17 cellular contexts compared by ENCODE assay signal in genomic region chr20:32580194-32580593, GRCh38. TPM values are rescaled to one million over a fixed set of nuclear protein-coding genes. Genes with fewer than 3 reads are reported as not detected.
DNase-seq lines count a peak whose midpoint lies in the region; ATAC-seq and TF ChIP-seq lines count a peak whose summit lies in the region.
"Had no signal": no experiment of that assay in that cellular context is flagged by ENCODE, and none has a peak within 500 bp of the region (broad histone marks: within the 10 kb centered on the region; RNA-seq: fewer than 3 reads in every experiment).

No MANE protein-coding gene starts in this region.

- H4K91ac ChIP-seq in neuronal stem cell (ENCODE audit: low read depth, low read length, poor library complexity) = no peak overlapping the region

- no peaks in the 10 kb centered on the region for H3K9me3 Mint-ChIP-seq in activated naive CD8-positive, alpha-beta T cell (ENCODE audit: low read depth)
- H3K9me3 Mint-ChIP-seq in activated naive CD8-positive, alpha-beta T cell treated with anti-CD3 and anti-CD28 coated beads, Interleukin-2, amount 50 U/mL, for 24 hours = no peaks in the 10 kb centered on the region
- H3K9me3 Mint-ChIP-seq in IgD-negative memory B cell (no peaks in the 10 kb centered on the region), endodermal cell (no peaks in the 10 kb centered on the region)
- H3K9me3 Mint-ChIP-seq: HFFc6 had no signal

- no peak overlapping the region for H3K14ac ChIP-seq in neuronal stem cell (ENCODE audit: low read length)

- no peak overlapping the region for H3K4ac ChIP-seq in neuronal stem cell (ENCODE audit: low read length)

- no peak overlapping the region for H2BK12ac ChIP-seq in neuronal stem cell (ENCODE audit: low read length)

- H2AFZ ChIP-seq in neuronal stem cell (ENCODE audit: low read length) = no peak overlapping the region

- intact Hi-C loops in tibial artery (cut with DNase I; ENCODE audit: low total_unique reads) = no loop called here

- H3K36me3 ChIP-seq in endodermal cell (ENCODE audit: control insufficient read depth, insufficient read depth, low read length) (no peaks in the 10 kb centered on the region), neuronal stem cell (replicated peaks in 1 of 2; ENCODE audit: control insufficient read depth in 2 of 2, insufficient read depth in 2 of 2, low read length in 2 of 2) (no peaks in the 10 kb centered on the region), tibial artery (no peaks in the 10 kb centered on the region)
- H3K36me3 ChIP-seq: SJSA1 had no signal

- no peak overlapping the region for H2BK15ac ChIP-seq in neuronal stem cell (ENCODE audit: low read length)

- no peak overlapping the region for H3K4me3 Mint-ChIP-seq in activated naive CD8-positive, alpha-beta T cell
- no peak overlapping the region for H3K4me3 Mint-ChIP-seq in activated naive CD8-positive, alpha-beta T cell treated with anti-CD3 and anti-CD28 coated beads, Interleukin-2, amount 50 U/mL, for 24 hours
- peak overlapping the region in 1 of 4 donors; percentile 89 for H3K4me3 Mint-ChIP-seq in IgD-negative memory B cell
- H3K4me3 Mint-ChIP-seq in endodermal cell = no peak overlapping the region
- H3K4me3 Mint-ChIP-seq: HFFc6 had no signal

- H3K23ac ChIP-seq in neuronal stem cell (ENCODE audit: low read depth, low read length, poor library complexity) = no peak overlapping the region

- no peaks in the 10 kb centered on the region for H3K4me1 ChIP-seq in endodermal cell (ENCODE audit: control insufficient read depth, insufficient read depth, low read length)
- H3K4me1 ChIP-seq in neuronal stem cell (ENCODE audit: control insufficient read depth in 2 of 2, insufficient read depth in 1 of 2, low read depth in 1 of 2, low read length in 2 of 2) = peaks cover 21 to 29% of the 10 kb centered on the region in 2 donors
- peaks cover 0 to 23% (median 21%) of the 10 kb centered on the region in 4 donors for H3K4me1 ChIP-seq in tibial artery

- H3K36me3 Mint-ChIP-seq in activated naive CD8-positive, alpha-beta T cell = no peaks in the 10 kb centered on the region
- H3K36me3 Mint-ChIP-seq in activated naive CD8-positive, alpha-beta T cell treated with anti-CD3 and anti-CD28 coated beads, Interleukin-2, amount 50 U/mL, for 24 hours (ENCODE audit: low read depth) = no peaks in the 10 kb centered on the region
- no peaks in the 10 kb centered on the region for H3K36me3 Mint-ChIP-seq in IgD-negative memory B cell
- no peaks in the 10 kb centered on the region for H3K36me3 Mint-ChIP-seq in endodermal cell (ENCODE audit: low read depth)

- H3K4me3 ChIP-seq in endodermal cell (ENCODE audit: low read length) (no peak overlapping the region), neuronal stem cell (ENCODE audit: low read length in 2 of 2) (no peak overlapping the region), tibial artery (no peak overlapping the region)
- H3K4me3 ChIP-seq: A549, SJSA1 had no signal

- 93 to 94% methylated on average over 10 of the region's 10 CpGs for WGBS in endodermal cell (ENCODE audit: insufficient coverage in 1 of 2, insufficient read length in 1 of 2), 2 experiments
- WGBS in neuronal stem cell (ENCODE audit: extremely low coverage in 2 of 2, insufficient read length in 2 of 2, insufficient replicate concordance in 1 of 2), 2 donors = no CpG with 5 or more reads among the region's 10 CpGs

- H3K9me3 ChIP-seq in endodermal cell (ENCODE audit: control insufficient read depth, low read length) (no peaks in the 10 kb centered on the region), neuronal stem cell (replicated peaks in 1 of 2; ENCODE audit: control insufficient read depth in 2 of 2, insufficient read depth in 1 of 2, low read depth in 1 of 2, low read length in 2 of 2) (no peaks in the 10 kb centered on the region), tibial artery (no peaks in the 10 kb centered on the region)
- H3K9me3 ChIP-seq: A549, SJSA1 had no signal

- H4K8ac ChIP-seq in neuronal stem cell (ENCODE audit: low read depth, low read length) = no peak overlapping the region

- no peak overlapping the region for H3K18ac ChIP-seq in neuronal stem cell (ENCODE audit: low read length)

- ATAC-seq in activated naive CD8-positive, alpha-beta T cell treated with anti-CD3 and anti-CD28 coated beads, Interleukin-2, amount 50 U/mL, for 24 hours = no peak
- ATAC-seq in GM21825 (IDR thresholded peaks at IDR 0.05; ENCODE audit: unreplicated experiment) = no peak
- ATAC-seq: A549 had no signal

- peaks cover 47% of the 10 kb centered on the region for H3K4me1 Mint-ChIP-seq in activated naive CD8-positive, alpha-beta T cell (ENCODE audit: low read depth)
- peaks cover 38% of the 10 kb centered on the region for H3K4me1 Mint-ChIP-seq in activated naive CD8-positive, alpha-beta T cell treated with anti-CD3 and anti-CD28 coated beads, Interleukin-2, amount 50 U/mL, for 24 hours
- H3K4me1 Mint-ChIP-seq in IgD-negative memory B cell (peaks cover 5 to 26% (median 22%) of the 10 kb centered on the region in 3 donors), endodermal cell (peaks cover 9% of the 10 kb centered on the region)

- peak; percentile 25 for TF ChIP-seq CTCF in endodermal cell (conservative IDR thresholded peaks at IDR 0.05)
- TF ChIP-seq CTCF in tibial artery (IDR thresholded peaks at IDR 0.05) = no peak

- peak overlapping the region; percentile 38 for H2AK5ac ChIP-seq in neuronal stem cell (ENCODE audit: low read depth, low read length)

- H2BK5ac ChIP-seq in neuronal stem cell (ENCODE audit: low read length) = no peak overlapping the region

- no peak overlapping the region for H3K4me2 ChIP-seq in neuronal stem cell (ENCODE audit: insufficient read depth, low read length, poor library complexity, severe bottlenecking)
- H3K4me2 ChIP-seq: A549 had no signal

- no peaks in the 10 kb centered on the region for H3K79me1 ChIP-seq in neuronal stem cell (ENCODE audit: low read depth, low read length)

- peak overlapping the region; percentile 72 for H3K27ac Mint-ChIP-seq in activated naive CD8-positive, alpha-beta T cell
- no peak overlapping the region for H3K27ac Mint-ChIP-seq in activated naive CD8-positive, alpha-beta T cell treated with anti-CD3 and anti-CD28 coated beads, Interleukin-2, amount 50 U/mL, for 24 hours
- H3K27ac Mint-ChIP-seq in IgD-negative memory B cell (peak overlapping the region in 2 of 3 donors; percentile 23 to 81), endodermal cell (no peak overlapping the region)
- H3K27ac Mint-ChIP-seq: HFFc6 had no signal

- no peaks in the 10 kb centered on the region for H3K27me3 Mint-ChIP-seq in activated naive CD8-positive, alpha-beta T cell
- H3K27me3 Mint-ChIP-seq in activated naive CD8-positive, alpha-beta T cell treated with anti-CD3 and anti-CD28 coated beads, Interleukin-2, amount 50 U/mL, for 24 hours = no peaks in the 10 kb centered on the region
- H3K27me3 Mint-ChIP-seq in IgD-negative memory B cell (no peaks in the 10 kb centered on the region), endodermal cell (ENCODE audit: insufficient read depth) (peaks cover 18% of the 10 kb centered on the region)

- H2BK120ac ChIP-seq in neuronal stem cell (ENCODE audit: low read depth, low read length) = no peak overlapping the region

- H3K27ac ChIP-seq in endodermal cell (ENCODE audit: low read depth, low read length) (no peak overlapping the region), neuronal stem cell (replicated peaks; ENCODE audit: low read length) (no peak overlapping the region), tibial artery (no peak overlapping the region)
- H3K27ac ChIP-seq: A549, RWPE1, SJSA1 had no signal

- no peak overlapping the region for H3K9ac ChIP-seq in endodermal cell (ENCODE audit: extremely low read depth, low read length, poor library complexity, severe bottlenecking)
- no peak overlapping the region for H3K9ac ChIP-seq in neuronal stem cell (ENCODE audit: low read depth, low read length, poor library complexity)

- H3K27me3 ChIP-seq in endodermal cell (ENCODE audit: control insufficient read depth, insufficient read depth, low read length, poor library complexity, severe bottlenecking) (no peaks in the 10 kb centered on the region), neuronal stem cell (ENCODE audit: control insufficient read depth in 3 of 3, insufficient read depth in 3 of 3, low read depth in 1 of 3, low read length in 3 of 3) (peaks cover 0 to 2% (median 0%) of the 10 kb centered on the region in 3 experiments), tibial artery (peaks cover 0 to 30% of the 10 kb centered on the region in 2 donors)
- H3K27me3 ChIP-seq: SJSA1 had no signal

- no peak for DNase-seq in activated naive CD8-positive, alpha-beta T cell treated with anti-CD3 and anti-CD28 coated beads, Interleukin-2, amount 50 U/mL, for 24 hours
- DNase-seq in endodermal cell (no peak), neuronal stem cell (ENCODE audit: low spot score) (no peak), NCI-H2029 treated with DMSO at 0.1 percent for 48 hours (lab: John Stamatoyannopoulos, UW) (no peak), tibial artery (no peak)
- DNase-seq: GOT3; HFFc6; NCI-H1436; NCI-H226; NCI-H526 treated with DMSO at 0.1 percent for 48 hours; NK-92 treated with Interleukin-12 subunit alpha and Interleukin-12 subunit beta, amount 100 ng/mL, for 24 hours had no signal

RNA-seq across cellular contexts. Expression of gene NOL4L, which starts 4.9 kb away (rescaled TPM):
- 7.3 TPM for polyA plus RNA-seq in IgD-negative memory B cell
- total RNA-seq in endodermal cell = 10 to 100 TPM; 39.6 to 50.7 TPM
- 44.8 TPM for polyA plus RNA-seq in endodermal cell (2013, experiment 1 of 2)
- 45.4 TPM for polyA plus RNA-seq in endodermal cell (2013, experiment 2 of 2)
- 27.2 TPM for polyA plus RNA-seq in neuronal stem cell (2013, experiment 1 of 2)
- 27.3 TPM for polyA plus RNA-seq in neuronal stem cell (2013, experiment 2 of 2)

Comparison
In these comparisons a context has a peak if more than half of its experiments do, and no peak if none do; other contexts are left out.
1. H3K27ac Mint-ChIP-seq: peak in activated naive CD8-positive, alpha-beta T cell (single experiment) and IgD-negative memory B cell (2 of 3); none in activated naive CD8-positive, alpha-beta T cell treated with anti-CD3 and anti-CD28 coated beads, Interleukin-2, amount 50 U/mL, for 24 hours (single experiment) and endodermal cell (single experiment).